16 cellular contexts compared by ENCODE assay signal in the genomic region with DNA sequence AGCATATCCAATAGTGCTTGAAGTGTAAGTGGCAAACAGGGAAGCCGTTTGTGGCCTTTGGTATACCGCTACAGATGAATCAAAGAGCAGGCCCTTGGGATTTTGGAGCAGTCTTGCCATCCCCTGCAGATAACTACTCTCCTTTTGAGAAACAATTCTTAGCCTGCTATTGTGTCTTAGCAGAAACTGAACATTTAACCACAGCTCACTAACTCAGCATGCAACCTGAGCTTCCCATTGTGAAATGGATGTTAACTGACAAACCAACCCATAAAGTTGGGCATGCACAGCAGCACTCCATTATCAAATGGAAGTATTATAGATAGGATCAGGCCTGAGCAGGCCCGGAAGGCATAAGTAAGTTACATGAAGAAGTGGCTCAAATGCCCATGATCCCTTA.
"Had no signal": no experiment of that assay in that cellular context is flagged by ENCODE, and none has a peak within 500 bp of the region (broad histone marks: within the 10 kb centered on the region; RNA-seq: fewer than 3 reads in every experiment).

No MANE protein-coding gene starts in this region.

- H3K36me3 ChIP-seq: esophagus squamous epithelium, gastroesophageal sphincter, pancreas, suprapubic skin, thyroid gland had no signal

- H3K9me3 ChIP-seq: esophagus squamous epithelium, gastroesophageal sphincter, pancreas, suprapubic skin, thyroid gland had no signal

- ATAC-seq: gastroesophageal sphincter; left lobe of liver; naive thymus-derived CD4-positive, alpha-beta T cell; right cardiac atrium; stimulated activated effector memory CD8-positive, alpha-beta T cell treated with anti-CD3 and anti-CD28 coated beads, Interleukin-12 subunit alpha, Interleukin-12 subunit beta, amount 100 ng/mL, for 72 hours; stimulated activated naive CD8-positive, alpha-beta T cell treated with anti-CD3 and anti-CD28 coated beads, Interleukin-15, Interleukin-2, amounts not matched to agents 100 U/mL and 50 U/mL, for 24 hours had no signal

- H3K27me3 ChIP-seq: esophagus squamous epithelium, gastroesophageal sphincter, pancreas, suprapubic skin, thyroid gland had no signal

- H3K4me1 ChIP-seq: esophagus squamous epithelium, gastroesophageal sphincter, pancreas, suprapubic skin, thyroid gland had no signal

- DNase-seq: esophagus squamous epithelium; glutamatergic neuron; islet precursor cell; naive thymus-derived CD4-positive, alpha-beta T cell; occipital lobe; pancreas; right cardiac atrium; stimulated activated CD4-positive, alpha-beta T cell treated with anti-CD3 and anti-CD28 coated beads, Interleukin-4, amount 100 ng/mL, for 1 hour; stimulated activated CD8-positive, alpha-beta memory T cell treated with anti-CD3 and anti-CD28 coated beads, Interleukin-4, amount 100 ng/mL, for 48 hours; stimulated activated naive CD8-positive, alpha-beta T cell treated with anti-CD3 and anti-CD28 coated beads, Interleukin-15, Interleukin-2, amounts not matched to agents 100 U/mL and 50 U/mL, for 24 hours; thyroid gland had no signal

- H3K4me3 ChIP-seq: esophagus squamous epithelium, gastroesophageal sphincter, pancreas, smooth muscle cell, suprapubic skin, thyroid gland had no signal

- H3K27ac ChIP-seq: esophagus squamous epithelium, gastroesophageal sphincter, pancreas, suprapubic skin, thyroid gland had no signal
